Comparison of ENCODE assay signal across 1 cellular context in the genomic region with DNA sequence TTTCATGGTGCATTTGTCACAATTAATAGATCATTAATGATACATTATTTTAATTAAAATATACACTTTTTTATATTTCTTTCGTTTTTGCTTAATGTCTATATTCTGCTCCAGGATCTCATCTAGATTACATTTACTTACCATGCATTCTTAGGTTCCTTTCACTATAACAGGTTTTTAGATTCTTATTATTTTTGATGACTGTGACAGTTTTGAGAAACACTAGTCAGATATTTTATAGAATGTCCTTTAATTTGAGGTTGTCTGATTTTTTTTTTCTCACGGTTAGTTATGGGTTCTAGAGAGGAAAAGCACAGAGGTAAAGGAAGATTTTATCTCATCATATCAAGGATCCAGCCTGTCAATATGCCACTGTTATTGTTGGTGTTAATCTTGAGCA.
TF ChIP-seq lines count a peak whose summit lies in the region.

No MANE protein-coding gene starts in this region.

TF ChIP-seq in K562, 482 proteins besides CTCF, POLR2A, EP300 and RAD21 (continued from another document and continues in another):
- TF ChIP-seq, protein P1, sequence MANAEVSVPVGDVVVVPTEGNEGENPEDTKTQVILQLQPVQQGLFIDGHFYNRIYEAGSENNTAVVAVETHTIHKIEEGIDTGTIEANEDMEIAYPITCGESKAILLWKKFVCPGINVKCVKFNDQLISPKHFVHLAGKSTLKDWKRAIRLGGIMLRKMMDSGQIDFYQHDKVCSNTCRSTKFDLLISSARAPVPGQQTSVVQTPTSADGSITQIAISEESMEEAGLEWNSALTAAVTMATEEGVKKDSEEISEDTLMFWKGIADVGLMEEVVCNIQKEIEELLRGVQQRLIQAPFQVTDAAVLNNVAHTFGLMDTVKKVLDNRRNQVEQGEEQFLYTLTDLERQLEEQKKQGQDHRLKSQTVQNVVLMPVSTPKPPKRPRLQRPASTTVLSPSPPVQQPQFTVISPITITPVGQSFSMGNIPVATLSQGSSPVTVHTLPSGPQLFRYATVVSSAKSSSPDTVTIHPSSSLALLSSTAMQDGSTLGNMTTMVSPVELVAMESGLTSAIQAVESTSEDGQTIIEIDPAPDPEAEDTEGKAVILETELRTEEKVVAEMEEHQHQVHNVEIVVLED (CRISPR knock-in tag; IDR thresholded peaks at IDR 0.05) = no peak
- TF ChIP-seq MAFF (IDR thresholded peaks at IDR 0.05; ENCODE audit: low read length) (peak; percentile 43; the same call in 1 of the 2 replicates), FOS (IDR thresholded peaks at IDR 0.05; ENCODE audit: extremely low read depth, insufficient read length) (no peak), KDM2B (CRISPR knock-in tag; IDR thresholded peaks at IDR 0.05) (no peak), CBX3 (IDR thresholded peaks at IDR 0.05; ENCODE audit: borderline replicate concordance in 1 of 2, low read length in 2 of 2) (no peak), MAFG (tag; conservative IDR thresholded peaks at IDR 0.05) (peak; percentile 73), RBM39 (optimal IDR thresholded peaks at IDR 0.05; ENCODE audit: low read depth, low read length) (no peak), HNRNPH1 (optimal IDR thresholded peaks at IDR 0.05; ENCODE audit: low read depth, low read length) (no peak), POLR2H (tag; IDR thresholded peaks at IDR 0.05; ENCODE audit: low read depth) (no peak), NCOA1 (IDR thresholded peaks at IDR 0.05; ENCODE audit: low read depth) (no peak), IFI16 (CRISPR knock-in tag; IDR thresholded peaks at IDR 0.05) (no peak), PURB (CRISPR knock-in tag; IDR thresholded peaks at IDR 0.05; ENCODE audit: low read depth) (no peak), PTBP1 (IDR thresholded peaks at IDR 0.05; ENCODE audit: low read depth, low read length) (no peak), RBFOX2 (IDR thresholded peaks at IDR 0.05; ENCODE audit: low read depth, low read length) (no peak), RNF2 (IDR thresholded peaks at IDR 0.05) (no peak), ZNF212 (CRISPR knock-in tag; IDR thresholded peaks at IDR 0.05) (no peak), C11orf30 (IDR thresholded peaks at IDR 0.05; ENCODE audit: low read depth) (peak; percentile 52; the same call in 1 of the 2 replicates), MCM3 (IDR thresholded peaks at IDR 0.05) (no peak), ZNF316 (IDR thresholded peaks at IDR 0.05) (peak; percentile 86), ZNF41 (CRISPR knock-in tag; conservative IDR thresholded peaks at IDR 0.05) (no peak), MAFK (IDR thresholded peaks at IDR 0.05; ENCODE audit: low read length) (peak; percentile 53; the same call in 1 of the 2 replicates)
- TF ChIP-seq, protein P2, sequence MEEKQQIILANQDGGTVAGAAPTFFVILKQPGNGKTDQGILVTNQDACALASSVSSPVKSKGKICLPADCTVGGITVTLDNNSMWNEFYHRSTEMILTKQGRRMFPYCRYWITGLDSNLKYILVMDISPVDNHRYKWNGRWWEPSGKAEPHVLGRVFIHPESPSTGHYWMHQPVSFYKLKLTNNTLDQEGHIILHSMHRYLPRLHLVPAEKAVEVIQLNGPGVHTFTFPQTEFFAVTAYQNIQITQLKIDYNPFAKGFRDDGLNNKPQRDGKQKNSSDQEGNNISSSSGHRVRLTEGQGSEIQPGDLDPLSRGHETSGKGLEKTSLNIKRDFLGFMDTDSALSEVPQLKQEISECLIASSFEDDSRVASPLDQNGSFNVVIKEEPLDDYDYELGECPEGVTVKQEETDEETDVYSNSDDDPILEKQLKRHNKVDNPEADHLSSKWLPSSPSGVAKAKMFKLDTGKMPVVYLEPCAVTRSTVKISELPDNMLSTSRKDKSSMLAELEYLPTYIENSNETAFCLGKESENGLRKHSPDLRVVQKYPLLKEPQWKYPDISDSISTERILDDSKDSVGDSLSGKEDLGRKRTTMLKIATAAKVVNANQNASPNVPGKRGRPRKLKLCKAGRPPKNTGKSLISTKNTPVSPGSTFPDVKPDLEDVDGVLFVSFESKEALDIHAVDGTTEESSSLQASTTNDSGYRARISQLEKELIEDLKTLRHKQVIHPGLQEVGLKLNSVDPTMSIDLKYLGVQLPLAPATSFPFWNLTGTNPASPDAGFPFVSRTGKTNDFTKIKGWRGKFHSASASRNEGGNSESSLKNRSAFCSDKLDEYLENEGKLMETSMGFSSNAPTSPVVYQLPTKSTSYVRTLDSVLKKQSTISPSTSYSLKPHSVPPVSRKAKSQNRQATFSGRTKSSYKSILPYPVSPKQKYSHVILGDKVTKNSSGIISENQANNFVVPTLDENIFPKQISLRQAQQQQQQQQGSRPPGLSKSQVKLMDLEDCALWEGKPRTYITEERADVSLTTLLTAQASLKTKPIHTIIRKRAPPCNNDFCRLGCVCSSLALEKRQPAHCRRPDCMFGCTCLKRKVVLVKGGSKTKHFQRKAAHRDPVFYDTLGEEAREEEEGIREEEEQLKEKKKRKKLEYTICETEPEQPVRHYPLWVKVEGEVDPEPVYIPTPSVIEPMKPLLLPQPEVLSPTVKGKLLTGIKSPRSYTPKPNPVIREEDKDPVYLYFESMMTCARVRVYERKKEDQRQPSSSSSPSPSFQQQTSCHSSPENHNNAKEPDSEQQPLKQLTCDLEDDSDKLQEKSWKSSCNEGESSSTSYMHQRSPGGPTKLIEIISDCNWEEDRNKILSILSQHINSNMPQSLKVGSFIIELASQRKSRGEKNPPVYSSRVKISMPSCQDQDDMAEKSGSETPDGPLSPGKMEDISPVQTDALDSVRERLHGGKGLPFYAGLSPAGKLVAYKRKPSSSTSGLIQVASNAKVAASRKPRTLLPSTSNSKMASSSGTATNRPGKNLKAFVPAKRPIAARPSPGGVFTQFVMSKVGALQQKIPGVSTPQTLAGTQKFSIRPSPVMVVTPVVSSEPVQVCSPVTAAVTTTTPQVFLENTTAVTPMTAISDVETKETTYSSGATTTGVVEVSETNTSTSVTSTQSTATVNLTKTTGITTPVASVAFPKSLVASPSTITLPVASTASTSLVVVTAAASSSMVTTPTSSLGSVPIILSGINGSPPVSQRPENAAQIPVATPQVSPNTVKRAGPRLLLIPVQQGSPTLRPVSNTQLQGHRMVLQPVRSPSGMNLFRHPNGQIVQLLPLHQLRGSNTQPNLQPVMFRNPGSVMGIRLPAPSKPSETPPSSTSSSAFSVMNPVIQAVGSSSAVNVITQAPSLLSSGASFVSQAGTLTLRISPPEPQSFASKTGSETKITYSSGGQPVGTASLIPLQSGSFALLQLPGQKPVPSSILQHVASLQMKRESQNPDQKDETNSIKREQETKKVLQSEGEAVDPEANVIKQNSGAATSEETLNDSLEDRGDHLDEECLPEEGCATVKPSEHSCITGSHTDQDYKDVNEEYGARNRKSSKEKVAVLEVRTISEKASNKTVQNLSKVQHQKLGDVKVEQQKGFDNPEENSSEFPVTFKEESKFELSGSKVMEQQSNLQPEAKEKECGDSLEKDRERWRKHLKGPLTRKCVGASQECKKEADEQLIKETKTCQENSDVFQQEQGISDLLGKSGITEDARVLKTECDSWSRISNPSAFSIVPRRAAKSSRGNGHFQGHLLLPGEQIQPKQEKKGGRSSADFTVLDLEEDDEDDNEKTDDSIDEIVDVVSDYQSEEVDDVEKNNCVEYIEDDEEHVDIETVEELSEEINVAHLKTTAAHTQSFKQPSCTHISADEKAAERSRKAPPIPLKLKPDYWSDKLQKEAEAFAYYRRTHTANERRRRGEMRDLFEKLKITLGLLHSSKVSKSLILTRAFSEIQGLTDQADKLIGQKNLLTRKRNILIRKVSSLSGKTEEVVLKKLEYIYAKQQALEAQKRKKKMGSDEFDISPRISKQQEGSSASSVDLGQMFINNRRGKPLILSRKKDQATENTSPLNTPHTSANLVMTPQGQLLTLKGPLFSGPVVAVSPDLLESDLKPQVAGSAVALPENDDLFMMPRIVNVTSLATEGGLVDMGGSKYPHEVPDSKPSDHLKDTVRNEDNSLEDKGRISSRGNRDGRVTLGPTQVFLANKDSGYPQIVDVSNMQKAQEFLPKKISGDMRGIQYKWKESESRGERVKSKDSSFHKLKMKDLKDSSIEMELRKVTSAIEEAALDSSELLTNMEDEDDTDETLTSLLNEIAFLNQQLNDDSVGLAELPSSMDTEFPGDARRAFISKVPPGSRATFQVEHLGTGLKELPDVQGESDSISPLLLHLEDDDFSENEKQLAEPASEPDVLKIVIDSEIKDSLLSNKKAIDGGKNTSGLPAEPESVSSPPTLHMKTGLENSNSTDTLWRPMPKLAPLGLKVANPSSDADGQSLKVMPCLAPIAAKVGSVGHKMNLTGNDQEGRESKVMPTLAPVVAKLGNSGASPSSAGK (IDR thresholded peaks at IDR 0.05) = no peak
- TF ChIP-seq, protein P3, sequence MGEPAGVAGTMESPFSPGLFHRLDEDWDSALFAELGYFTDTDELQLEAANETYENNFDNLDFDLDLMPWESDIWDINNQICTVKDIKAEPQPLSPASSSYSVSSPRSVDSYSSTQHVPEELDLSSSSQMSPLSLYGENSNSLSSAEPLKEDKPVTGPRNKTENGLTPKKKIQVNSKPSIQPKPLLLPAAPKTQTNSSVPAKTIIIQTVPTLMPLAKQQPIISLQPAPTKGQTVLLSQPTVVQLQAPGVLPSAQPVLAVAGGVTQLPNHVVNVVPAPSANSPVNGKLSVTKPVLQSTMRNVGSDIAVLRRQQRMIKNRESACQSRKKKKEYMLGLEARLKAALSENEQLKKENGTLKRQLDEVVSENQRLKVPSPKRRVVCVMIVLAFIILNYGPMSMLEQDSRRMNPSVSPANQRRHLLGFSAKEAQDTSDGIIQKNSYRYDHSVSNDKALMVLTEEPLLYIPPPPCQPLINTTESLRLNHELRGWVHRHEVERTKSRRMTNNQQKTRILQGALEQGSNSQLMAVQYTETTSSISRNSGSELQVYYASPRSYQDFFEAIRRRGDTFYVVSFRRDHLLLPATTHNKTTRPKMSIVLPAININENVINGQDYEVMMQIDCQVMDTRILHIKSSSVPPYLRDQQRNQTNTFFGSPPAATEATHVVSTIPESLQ (CRISPR knock-in tag; IDR thresholded peaks at IDR 0.05) = no peak
- TF ChIP-seq, protein P4, sequence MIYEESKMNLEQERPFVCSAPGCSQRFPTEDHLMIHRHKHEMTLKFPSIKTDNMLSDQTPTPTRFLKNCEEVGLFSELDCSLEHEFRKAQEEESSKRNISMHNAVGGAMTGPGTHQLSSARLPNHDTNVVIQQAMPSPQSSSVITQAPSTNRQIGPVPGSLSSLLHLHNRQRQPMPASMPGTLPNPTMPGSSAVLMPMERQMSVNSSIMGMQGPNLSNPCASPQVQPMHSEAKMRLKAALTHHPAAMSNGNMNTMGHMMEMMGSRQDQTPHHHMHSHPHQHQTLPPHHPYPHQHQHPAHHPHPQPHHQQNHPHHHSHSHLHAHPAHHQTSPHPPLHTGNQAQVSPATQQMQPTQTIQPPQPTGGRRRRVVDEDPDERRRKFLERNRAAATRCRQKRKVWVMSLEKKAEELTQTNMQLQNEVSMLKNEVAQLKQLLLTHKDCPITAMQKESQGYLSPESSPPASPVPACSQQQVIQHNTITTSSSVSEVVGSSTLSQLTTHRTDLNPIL (CRISPR knock-in tag; IDR thresholded peaks at IDR 0.05) = no peak
- TF ChIP-seq, protein P5, sequence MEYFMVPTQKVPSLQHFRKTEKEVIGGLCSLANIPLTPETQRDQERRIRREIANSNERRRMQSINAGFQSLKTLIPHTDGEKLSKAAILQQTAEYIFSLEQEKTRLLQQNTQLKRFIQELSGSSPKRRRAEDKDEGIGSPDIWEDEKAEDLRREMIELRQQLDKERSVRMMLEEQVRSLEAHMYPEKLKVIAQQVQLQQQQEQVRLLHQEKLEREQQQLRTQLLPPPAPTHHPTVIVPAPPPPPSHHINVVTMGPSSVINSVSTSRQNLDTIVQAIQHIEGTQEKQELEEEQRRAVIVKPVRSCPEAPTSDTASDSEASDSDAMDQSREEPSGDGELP (CRISPR knock-in tag; IDR thresholded peaks at IDR 0.05; ENCODE audit: borderline replicate concordance) = no peak
- TF ChIP-seq, protein P6, sequence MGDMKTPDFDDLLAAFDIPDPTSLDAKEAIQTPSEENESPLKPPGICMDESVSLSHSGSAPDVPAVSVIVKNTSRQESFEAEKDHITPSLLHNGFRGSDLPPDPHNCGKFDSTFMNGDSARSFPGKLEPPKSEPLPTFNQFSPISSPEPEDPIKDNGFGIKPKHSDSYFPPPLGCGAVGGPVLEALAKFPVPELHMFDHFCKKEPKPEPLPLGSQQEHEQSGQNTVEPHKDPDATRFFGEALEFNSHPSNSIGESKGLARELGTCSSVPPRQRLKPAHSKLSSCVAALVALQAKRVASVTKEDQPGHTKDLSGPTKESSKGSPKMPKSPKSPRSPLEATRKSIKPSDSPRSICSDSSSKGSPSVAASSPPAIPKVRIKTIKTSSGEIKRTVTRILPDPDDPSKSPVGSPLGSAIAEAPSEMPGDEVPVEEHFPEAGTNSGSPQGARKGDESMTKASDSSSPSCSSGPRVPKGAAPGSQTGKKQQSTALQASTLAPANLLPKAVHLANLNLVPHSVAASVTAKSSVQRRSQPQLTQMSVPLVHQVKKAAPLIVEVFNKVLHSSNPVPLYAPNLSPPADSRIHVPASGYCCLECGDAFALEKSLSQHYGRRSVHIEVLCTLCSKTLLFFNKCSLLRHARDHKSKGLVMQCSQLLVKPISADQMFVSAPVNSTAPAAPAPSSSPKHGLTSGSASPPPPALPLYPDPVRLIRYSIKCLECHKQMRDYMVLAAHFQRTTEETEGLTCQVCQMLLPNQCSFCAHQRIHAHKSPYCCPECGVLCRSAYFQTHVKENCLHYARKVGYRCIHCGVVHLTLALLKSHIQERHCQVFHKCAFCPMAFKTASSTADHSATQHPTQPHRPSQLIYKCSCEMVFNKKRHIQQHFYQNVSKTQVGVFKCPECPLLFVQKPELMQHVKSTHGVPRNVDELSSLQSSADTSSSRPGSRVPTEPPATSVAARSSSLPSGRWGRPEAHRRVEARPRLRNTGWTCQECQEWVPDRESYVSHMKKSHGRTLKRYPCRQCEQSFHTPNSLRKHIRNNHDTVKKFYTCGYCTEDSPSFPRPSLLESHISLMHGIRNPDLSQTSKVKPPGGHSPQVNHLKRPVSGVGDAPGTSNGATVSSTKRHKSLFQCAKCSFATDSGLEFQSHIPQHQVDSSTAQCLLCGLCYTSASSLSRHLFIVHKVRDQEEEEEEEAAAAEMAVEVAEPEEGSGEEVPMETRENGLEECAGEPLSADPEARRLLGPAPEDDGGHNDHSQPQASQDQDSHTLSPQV (IDR thresholded peaks at IDR 0.05) = no peak
- TF ChIP-seq, protein P7, sequence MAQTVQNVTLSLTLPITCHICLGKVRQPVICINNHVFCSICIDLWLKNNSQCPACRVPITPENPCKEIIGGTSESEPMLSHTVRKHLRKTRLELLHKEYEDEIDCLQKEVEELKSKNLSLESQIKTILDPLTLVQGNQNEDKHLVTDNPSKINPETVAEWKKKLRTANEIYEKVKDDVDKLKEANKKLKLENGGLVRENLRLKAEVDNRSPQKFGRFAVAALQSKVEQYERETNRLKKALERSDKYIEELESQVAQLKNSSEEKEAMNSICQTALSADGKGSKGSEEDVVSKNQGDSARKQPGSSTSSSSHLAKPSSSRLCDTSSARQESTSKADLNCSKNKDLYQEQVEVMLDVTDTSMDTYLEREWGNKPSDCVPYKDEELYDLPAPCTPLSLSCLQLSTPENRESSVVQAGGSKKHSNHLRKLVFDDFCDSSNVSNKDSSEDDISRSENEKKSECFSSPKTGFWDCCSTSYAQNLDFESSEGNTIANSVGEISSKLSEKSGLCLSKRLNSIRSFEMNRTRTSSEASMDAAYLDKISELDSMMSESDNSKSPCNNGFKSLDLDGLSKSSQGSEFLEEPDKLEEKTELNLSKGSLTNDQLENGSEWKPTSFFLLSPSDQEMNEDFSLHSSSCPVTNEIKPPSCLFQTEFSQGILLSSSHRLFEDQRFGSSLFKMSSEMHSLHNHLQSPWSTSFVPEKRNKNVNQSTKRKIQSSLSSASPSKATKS (CRISPR knock-in tag; IDR thresholded peaks at IDR 0.05) = no peak
- TF ChIP-seq, protein P8, sequence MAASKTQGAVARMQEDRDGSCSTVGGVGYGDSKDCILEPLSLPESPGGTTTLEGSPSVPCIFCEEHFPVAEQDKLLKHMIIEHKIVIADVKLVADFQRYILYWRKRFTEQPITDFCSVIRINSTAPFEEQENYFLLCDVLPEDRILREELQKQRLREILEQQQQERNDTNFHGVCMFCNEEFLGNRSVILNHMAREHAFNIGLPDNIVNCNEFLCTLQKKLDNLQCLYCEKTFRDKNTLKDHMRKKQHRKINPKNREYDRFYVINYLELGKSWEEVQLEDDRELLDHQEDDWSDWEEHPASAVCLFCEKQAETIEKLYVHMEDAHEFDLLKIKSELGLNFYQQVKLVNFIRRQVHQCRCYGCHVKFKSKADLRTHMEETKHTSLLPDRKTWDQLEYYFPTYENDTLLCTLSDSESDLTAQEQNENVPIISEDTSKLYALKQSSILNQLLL (CRISPR knock-in tag; IDR thresholded peaks at IDR 0.05; ENCODE audit: borderline replicate concordance) = no peak
